ENCODE assay signal across 35 cellular contexts in the genomic region with DNA sequence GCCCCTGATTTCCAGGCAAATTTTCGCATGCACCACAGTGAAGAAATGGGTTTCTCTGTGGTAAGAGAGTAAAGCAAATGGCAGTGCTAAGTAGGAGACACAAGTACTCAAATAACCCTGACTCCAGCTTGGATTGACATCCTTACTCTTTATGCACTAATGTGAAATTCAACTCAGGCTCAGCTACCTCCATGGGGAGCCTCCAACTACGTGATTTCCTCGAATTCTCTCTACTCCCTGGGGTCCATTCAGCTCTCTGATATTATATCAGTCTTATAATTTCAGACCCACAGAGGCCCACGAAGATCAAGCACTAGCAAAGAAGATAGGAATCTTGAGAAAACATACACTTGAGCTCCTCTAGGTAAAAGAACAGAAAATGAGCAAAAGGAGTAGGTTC.
"Had no signal": no experiment of that assay in that cellular context is flagged by ENCODE, and none has a peak within 500 bp of the region (broad histone marks: within the 10 kb centered on the region; RNA-seq: fewer than 3 reads in every experiment).

No MANE protein-coding gene starts in this region.

- H3K36me3 Mint-ChIP-seq: activated CD8-positive, alpha-beta memory T cell treated with anti-CD3 and anti-CD28 coated beads, Interleukin-2, amount 10 ng/mL, durations not matched to agents 7 days and 5 days; activated naive CD4-positive, alpha-beta T cell treated with anti-CD3 and anti-CD28 coated beads, Interleukin-2, amount 10 ng/mL, durations not matched to agents 7 days and 5 days; activated naive CD4-positive, alpha-beta T cell treated with anti-CD3 and anti-CD28 coated beads, Interleukin-2, amount 50 U/mL, for 24 hours; activated naive CD8-positive, alpha-beta T cell; activated naive CD8-positive, alpha-beta T cell treated with anti-CD3 and anti-CD28 coated beads, Interleukin-2, amount 10 ng/mL, durations not matched to agents 7 days and 5 days; brain; T-cell had no signal

- H3K4me3 ChIP-seq: ascending aorta, cardiac muscle cell had no signal

- H3K27me3 ChIP-seq: ascending aorta, cardiac muscle cell had no signal

- DNase-seq: activated CD4-positive, alpha-beta memory T cell treated with anti-CD3 and anti-CD28 coated beads, Interleukin-2, amount 10 ng/mL, durations not matched to agents 7 days and 5 days; activated CD4-positive, alpha-beta T cell treated with anti-CD3 and anti-CD28 coated beads for 1 hour; activated CD4-positive, alpha-beta T cell treated with anti-CD3 and anti-CD28 coated beads for 36 hours; activated CD4-positive, alpha-beta T cell treated with anti-CD3 and anti-CD28 coated beads for 48 hours; activated CD4-positive, alpha-beta T cell treated with anti-CD3 and anti-CD28 coated beads, Interleukin-2, amount 10 ng/mL, durations not matched to agents 7 days and 5 days; activated CD4-positive, alpha-beta T cell treated with anti-CD3 and anti-CD28 coated beads, Interleukin-2, amount 50 U/mL, for 48 hours; activated CD4-positive, CD25-positive, alpha-beta regulatory T cell; activated CD8-positive, alpha-beta memory T cell treated with anti-CD3 and anti-CD28 coated beads for 24 hours; activated CD8-positive, alpha-beta memory T cell treated with anti-CD3 and anti-CD28 coated beads, Interleukin-2, amount 10 ng/mL, durations not matched to agents 7 days and 5 days; activated CD8-positive, alpha-beta memory T cell treated with anti-CD3 and anti-CD28 coated beads, Interleukin-2, amount 50 U/mL, for 48 hours; activated CD8-positive, alpha-beta T cell treated with anti-CD3 and anti-CD28 coated beads, Interleukin-2, amount 10 ng/mL, durations not matched to agents 7 days and 5 days; activated effector memory CD4-positive, alpha-beta T cell treated with Interleukin-2 at 50 U/mL for 16 hours; activated gamma-delta T cell; activated naive CD4-positive, alpha-beta T cell treated with anti-CD3 and anti-CD28 coated beads, Interleukin-2, amount 10 ng/mL, durations not matched to agents 7 days and 5 days; activated naive CD4-positive, alpha-beta T cell treated with Interleukin-2 at 50 U/mL for 16 hours; activated naive CD8-positive, alpha-beta T cell treated with anti-CD3 and anti-CD28 coated beads, Interleukin-2, amount 10 ng/mL, durations not matched to agents 7 days and 5 days; activated naive CD8-positive, alpha-beta T cell treated with anti-CD3 and anti-CD28 coated beads, Interleukin-2, amount 50 U/mL, for 24 hours; activated T-cell treated with anti-CD3 and anti-CD28 coated beads, Interleukin-2, amount 50 U/mL, for 24 hours; activated T-cell treated with anti-CD3 and anti-CD28 coated beads, Interleukin-2, amount 50 U/mL, for 48 hours; amygdala; anterior cingulate cortex; cerebellar nuclear complex; T-cell; T-helper 2 cell; T-helper 9 cell had no signal

- H3K9me3 ChIP-seq: ascending aorta had no signal

- H3K4me3 Mint-ChIP-seq: activated CD4-positive, alpha-beta memory T cell treated with anti-CD3 and anti-CD28 coated beads, Interleukin-2, amount 10 ng/mL, durations not matched to agents 7 days and 5 days; activated CD4-positive, alpha-beta T cell treated with anti-CD3 and anti-CD28 coated beads for 36 hours; activated CD4-positive, alpha-beta T cell treated with anti-CD3 and anti-CD28 coated beads, Interleukin-2, amount 10 ng/mL, durations not matched to agents 7 days and 5 days; activated CD8-positive, alpha-beta memory T cell treated with anti-CD3 and anti-CD28 coated beads, Interleukin-2, amount 10 ng/mL, durations not matched to agents 7 days and 5 days; activated CD8-positive, alpha-beta T cell treated with anti-CD3 and anti-CD28 coated beads, Interleukin-2, amount 10 ng/mL, durations not matched to agents 7 days and 5 days; activated naive CD4-positive, alpha-beta T cell treated with anti-CD3 and anti-CD28 coated beads, Interleukin-2, amount 10 ng/mL, durations not matched to agents 7 days and 5 days; activated naive CD4-positive, alpha-beta T cell treated with anti-CD3 and anti-CD28 coated beads, Interleukin-2, amount 50 U/mL, for 24 hours; activated naive CD8-positive, alpha-beta T cell; activated naive CD8-positive, alpha-beta T cell treated with anti-CD3 and anti-CD28 coated beads, Interleukin-2, amount 10 ng/mL, durations not matched to agents 7 days and 5 days; activated naive CD8-positive, alpha-beta T cell treated with anti-CD3 and anti-CD28 coated beads, Interleukin-2, amount 50 U/mL, for 24 hours; activated T-cell treated with anti-CD3 and anti-CD28 coated beads, Interleukin-2, amount 50 U/mL, for 24 hours; brain; central memory CD8-positive, alpha-beta T cell; T-cell; T-helper 2 cell treated with Interferon-gamma antibody and Interleukin-4, amounts not matched to agents 5 μg/mL and 100 μg/mL, for 36 hours had no signal

- H3K27ac Mint-ChIP-seq: activated CD4-positive, alpha-beta memory T cell treated with anti-CD3 and anti-CD28 coated beads, Interleukin-2, amount 10 ng/mL, durations not matched to agents 7 days and 5 days; activated CD4-positive, alpha-beta T cell treated with anti-CD3 and anti-CD28 coated beads for 36 hours; activated CD4-positive, alpha-beta T cell treated with anti-CD3 and anti-CD28 coated beads, Interleukin-2, amount 10 ng/mL, durations not matched to agents 7 days and 5 days; activated CD8-positive, alpha-beta memory T cell treated with anti-CD3 and anti-CD28 coated beads, Interleukin-2, amount 10 ng/mL, durations not matched to agents 7 days and 5 days; activated CD8-positive, alpha-beta T cell treated with anti-CD3 and anti-CD28 coated beads, Interleukin-2, amount 10 ng/mL, durations not matched to agents 7 days and 5 days; activated naive CD4-positive, alpha-beta T cell treated with anti-CD3 and anti-CD28 coated beads, Interleukin-2, amount 10 ng/mL, durations not matched to agents 7 days and 5 days; activated naive CD4-positive, alpha-beta T cell treated with anti-CD3 and anti-CD28 coated beads, Interleukin-2, amount 50 U/mL, for 24 hours; activated naive CD8-positive, alpha-beta T cell; activated naive CD8-positive, alpha-beta T cell treated with anti-CD3 and anti-CD28 coated beads, Interleukin-2, amount 10 ng/mL, durations not matched to agents 7 days and 5 days; activated naive CD8-positive, alpha-beta T cell treated with anti-CD3 and anti-CD28 coated beads, Interleukin-2, amount 50 U/mL, for 24 hours; activated T-cell treated with anti-CD3 and anti-CD28 coated beads, Interleukin-2, amount 50 U/mL, for 24 hours; activated T-helper 2 cell treated with anti-CD3 and anti-CD28 coated beads, Interferon-gamma antibody, Interleukin-2, Interleukin-4, amounts not matched to agents 10 μg/mL and 5 μg/mL and 100 μg/mL, durations not matched to agents 14 hours and 24 hours and 36 hours; brain; T-cell; T-helper 2 cell treated with Interferon-gamma antibody and Interleukin-4, amounts not matched to agents 5 μg/mL and 100 μg/mL, for 36 hours had no signal

- H3K4me1 Mint-ChIP-seq: activated CD4-positive, alpha-beta memory T cell treated with anti-CD3 and anti-CD28 coated beads, Interleukin-2, amount 10 ng/mL, durations not matched to agents 7 days and 5 days; activated CD4-positive, alpha-beta T cell treated with anti-CD3 and anti-CD28 coated beads for 36 hours; activated CD4-positive, alpha-beta T cell treated with anti-CD3 and anti-CD28 coated beads, Interleukin-2, amount 10 ng/mL, durations not matched to agents 7 days and 5 days; activated CD8-positive, alpha-beta memory T cell treated with anti-CD3 and anti-CD28 coated beads, Interleukin-2, amount 10 ng/mL, durations not matched to agents 7 days and 5 days; activated naive CD4-positive, alpha-beta T cell treated with anti-CD3 and anti-CD28 coated beads, Interleukin-2, amount 10 ng/mL, durations not matched to agents 7 days and 5 days; activated naive CD4-positive, alpha-beta T cell treated with anti-CD3 and anti-CD28 coated beads, Interleukin-2, amount 50 U/mL, for 24 hours; activated naive CD8-positive, alpha-beta T cell treated with anti-CD3 and anti-CD28 coated beads, Interleukin-2, amount 10 ng/mL, durations not matched to agents 7 days and 5 days; activated naive CD8-positive, alpha-beta T cell treated with anti-CD3 and anti-CD28 coated beads, Interleukin-2, amount 50 U/mL, for 24 hours; central memory CD8-positive, alpha-beta T cell; T-cell had no signal

- H3K27ac ChIP-seq: ascending aorta, cardiac muscle cell, VCaP had no signal

- ATAC-seq: activated CD4-positive, alpha-beta T cell treated with anti-CD3 and anti-CD28 coated beads for 36 hours; activated CD4-positive, CD25-positive, alpha-beta regulatory T cell treated with anti-CD3 and anti-CD28 coated beads, Interleukin-2, amount 50 U/mL, for 24 hours; activated CD8-positive, alpha-beta memory T cell treated with anti-CD3 and anti-CD28 coated beads, Interleukin-2, amount 10 ng/mL, durations not matched to agents 7 days and 5 days; activated CD8-positive, alpha-beta T cell treated with anti-CD3 and anti-CD28 coated beads, Interleukin-2, amount 10 ng/mL, durations not matched to agents 7 days and 5 days; activated naive CD8-positive, alpha-beta T cell treated with anti-CD3 and anti-CD28 coated beads, Interleukin-2, amount 50 U/mL, for 24 hours; T-cell had no signal

- H3K27me3 Mint-ChIP-seq: activated CD4-positive, alpha-beta memory T cell treated with anti-CD3 and anti-CD28 coated beads, Interleukin-2, amount 10 ng/mL, durations not matched to agents 7 days and 5 days; activated CD4-positive, alpha-beta T cell treated with anti-CD3 and anti-CD28 coated beads for 36 hours; activated CD4-positive, alpha-beta T cell treated with anti-CD3 and anti-CD28 coated beads, Interleukin-2, amount 10 ng/mL, durations not matched to agents 7 days and 5 days; activated CD8-positive, alpha-beta memory T cell treated with anti-CD3 and anti-CD28 coated beads, Interleukin-2, amount 10 ng/mL, durations not matched to agents 7 days and 5 days; activated naive CD4-positive, alpha-beta T cell treated with anti-CD3 and anti-CD28 coated beads, Interleukin-2, amount 10 ng/mL, durations not matched to agents 7 days and 5 days; activated naive CD8-positive, alpha-beta T cell treated with anti-CD3 and anti-CD28 coated beads, Interleukin-2, amount 10 ng/mL, durations not matched to agents 7 days and 5 days; activated naive CD8-positive, alpha-beta T cell treated with anti-CD3 and anti-CD28 coated beads, Interleukin-2, amount 50 U/mL, for 24 hours; activated T-cell treated with anti-CD3 and anti-CD28 coated beads, Interleukin-2, amount 50 U/mL, for 24 hours; brain; central memory CD8-positive, alpha-beta T cell; T-cell had no signal

- H3K36me3 ChIP-seq: ascending aorta, cardiac muscle cell had no signal

- H3K9me3 Mint-ChIP-seq: activated CD4-positive, alpha-beta memory T cell treated with anti-CD3 and anti-CD28 coated beads, Interleukin-2, amount 10 ng/mL, durations not matched to agents 7 days and 5 days; activated CD4-positive, alpha-beta T cell treated with anti-CD3 and anti-CD28 coated beads, Interleukin-2, amount 10 ng/mL, durations not matched to agents 7 days and 5 days; activated naive CD4-positive, alpha-beta T cell treated with anti-CD3 and anti-CD28 coated beads, Interleukin-2, amount 10 ng/mL, durations not matched to agents 7 days and 5 days; activated naive CD8-positive, alpha-beta T cell treated with anti-CD3 and anti-CD28 coated beads, Interleukin-2, amount 10 ng/mL, durations not matched to agents 7 days and 5 days; activated naive CD8-positive, alpha-beta T cell treated with anti-CD3 and anti-CD28 coated beads, Interleukin-2, amount 50 U/mL, for 24 hours; activated T-cell treated with anti-CD3 and anti-CD28 coated beads, Interleukin-2, amount 50 U/mL, for 24 hours; activated T-helper 2 cell treated with anti-CD3 and anti-CD28 coated beads, Interferon-gamma antibody, Interleukin-2, Interleukin-4, amounts not matched to agents 10 μg/mL and 5 μg/mL and 100 μg/mL, durations not matched to agents 14 hours and 24 hours and 36 hours; central memory CD8-positive, alpha-beta T cell; T-cell; T-helper 2 cell treated with Interferon-gamma antibody and Interleukin-4, amounts not matched to agents 5 μg/mL and 100 μg/mL, for 36 hours had no signal
